ENCODE assay signal across 8 cellular contexts in genomic region chr1:8903908-8904650, GRCh38.
DNase-seq lines count a peak whose midpoint lies in the region; ATAC-seq and TF ChIP-seq lines count a peak whose summit lies in the region.

No MANE protein-coding gene starts in this region.

- in situ Hi-C loops in GM13977 (cut with MboI; ENCODE audit: low pct_unique_long_range_greater_than_20kb, low sequenced_read_pairs, unreplicated experiment) = no loop called here

- peaks cover 52% of the 10 kb centered on the region for H3K4me1 ChIP-seq in RWPE2 (ENCODE audit: insufficient read depth, poor library complexity, severe bottlenecking)

- TF ChIP-seq CTCF in RWPE2 (IDR thresholded peaks at IDR 0.05; ENCODE audit: poor library complexity, severe bottlenecking) = no peak
- no peak for TF ChIP-seq CTCF in fibroblast of pulmonary artery (IDR thresholded peaks at IDR 0.05; ENCODE audit: low read length, missing control alignments)
- TF ChIP-seq CTCF in retinal pigment epithelial cell (conservative IDR thresholded peaks at IDR 0.05; ENCODE audit: low read depth, low read length) = no peak
- no peak for TF ChIP-seq CTCF in GM13977 (IDR thresholded peaks at IDR 0.05; ENCODE audit: extremely low read depth, insufficient read depth, missing control alignments)

- ATAC-seq in RWPE2 (ENCODE audit: low read depth) (peak; percentile 85), GM18909 (IDR thresholded peaks at IDR 0.05; ENCODE audit: poor library complexity, unreplicated experiment) (no peak)

- DNase-seq in GOT3 (lab: John Stamatoyannopoulos, UW) (peak; percentile 30), RWPE2 (ENCODE audit: low spot score) (peak; percentile 91), fibroblast of pulmonary artery (ENCODE audit: low read depth) (peak; percentile 96), retinal pigment epithelial cell (ENCODE audit: low read depth) (peak; percentile 97), putamen (ENCODE audit: low spot score) (no peak), NCI-H2081 (lab: John Stamatoyannopoulos, UW) (no peak), GM13977 (ENCODE audit: low spot score) (no peak)

- H3K4me3 ChIP-seq in RWPE2 (ENCODE audit: severe bottlenecking) = no peak overlapping the region
- H3K4me3 ChIP-seq in fibroblast of pulmonary artery (replicated peaks; ENCODE audit: low read depth, low read length) = no peak overlapping the region
- no peak overlapping the region for H3K4me3 ChIP-seq in retinal pigment epithelial cell (ENCODE audit: low read length)

- H3K27me3 ChIP-seq in RWPE2 (ENCODE audit: insufficient read depth, poor library complexity, severe bottlenecking) = no peaks in the 10 kb centered on the region

- peak overlapping the region; percentile 85 for H3K27ac ChIP-seq in RWPE2 (ENCODE audit: poor library complexity, severe bottlenecking)

- no peaks in the 10 kb centered on the region for H3K36me3 ChIP-seq in RWPE2 (ENCODE audit: low read depth)

- no peaks in the 10 kb centered on the region for H3K9me3 ChIP-seq in RWPE2 (ENCODE audit: severe bottlenecking)

Comparison
In these comparisons a context has a peak if more than half of its experiments do, and no peak if none do; other contexts are left out.
1. DNase-seq: peak in GOT3 (single experiment), RWPE2 (single experiment), fibroblast of pulmonary artery (single experiment) and retinal pigment epithelial cell (single experiment); none in putamen (single experiment), NCI-H2081 (0 of 2) and GM13977 (single experiment).